8 cellular contexts compared by ENCODE assay signal in the genomic region with DNA sequence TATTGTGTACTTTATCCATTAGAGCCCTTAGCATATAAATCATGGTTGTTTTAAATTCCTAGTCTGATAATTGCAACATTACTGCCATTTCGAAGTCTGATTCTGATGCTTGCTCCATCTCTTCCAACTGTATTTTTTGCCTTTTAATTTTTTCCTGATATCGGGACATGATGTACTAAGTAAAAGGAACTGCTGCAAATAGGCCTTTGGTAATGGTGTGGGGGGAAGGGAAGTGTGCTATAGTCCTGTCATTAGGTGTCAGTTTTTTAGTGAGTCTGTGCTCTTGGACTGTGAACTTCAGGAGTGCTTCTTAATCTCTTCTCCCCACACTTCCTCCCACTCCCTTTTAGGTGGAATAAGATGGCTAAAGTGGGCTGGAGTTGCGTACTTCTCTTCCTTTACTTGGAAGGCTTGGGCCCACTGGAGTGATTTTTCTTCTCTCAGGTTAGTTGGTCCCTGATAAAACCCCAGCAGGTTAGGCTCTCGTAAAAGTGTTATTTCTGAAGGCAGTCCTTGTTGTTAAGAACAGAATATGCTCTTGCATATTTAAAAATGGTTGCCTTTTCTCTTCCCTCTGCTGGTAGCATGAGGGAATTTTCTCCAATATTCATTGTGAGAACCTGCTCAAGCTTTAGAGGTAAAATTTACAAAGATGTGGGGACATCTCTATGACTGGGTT. TPM values are rescaled to one million over a fixed set of nuclear protein-coding genes. Genes with fewer than 3 reads are reported as not detected.
DNase-seq lines count a peak whose midpoint lies in the region; ATAC-seq and TF ChIP-seq lines count a peak whose summit lies in the region.

No MANE protein-coding gene starts in this region.

- H3K4me1 ChIP-seq in gastroesophageal sphincter: no peaks in the 10 kb centered on the region
- H3K4me1 ChIP-seq in testis: no peaks in the 10 kb centered on the region

- H3K27me3 ChIP-seq in gastroesophageal sphincter (no peaks in the 10 kb centered on the region), testis (no peaks in the 10 kb centered on the region)

- no peak for DNase-seq in activated T-cell treated with anti-CD3 and anti-CD28 coated beads, Interleukin-2, amount 50 U/mL, for 72 hours
- DNase-seq in activated T-cell treated with anti-CD3 and anti-CD28 coated beads, Interleukin-2, amount 50 U/mL, for 1 hour: no peak
- DNase-seq in OCI-M1 (lab: John Stamatoyannopoulos, UW): peak; percentile 83
- no peak for DNase-seq in testis
- DNase-seq in activated naive CD8-positive, alpha-beta T cell treated with anti-CD3 and anti-CD28 coated beads for 36 hours: no peak
- no peak for DNase-seq in activated T-helper 1 cell treated with anti-CD3 and anti-CD28 coated beads, Interleukin-12 subunit alpha, Interleukin-12 subunit beta, Interleukin-2, Interleukin-4 antibody, amounts not matched to agents 30 ng/mL and 10 ng/mL and 1 ng/mL, durations not matched to agents 14 hours and 24 hours and 36 hours (ENCODE audit: low spot score)
- DNase-seq in epidermal melanocyte (ENCODE audit: insufficient read length, low spot score): no peak

- H3K4me1 Mint-ChIP-seq in activated T-cell treated with anti-CD3 and anti-CD28 coated beads, Interleukin-2, amount 50 U/mL, for 72 hours (ENCODE audit: low read depth): peaks cover 49% of the 10 kb centered on the region
- peaks cover 42% of the 10 kb centered on the region for H3K4me1 Mint-ChIP-seq in activated naive CD8-positive, alpha-beta T cell treated with anti-CD3 and anti-CD28 coated beads for 36 hours
- peaks cover 24% of the 10 kb centered on the region for H3K4me1 Mint-ChIP-seq in activated T-helper 1 cell treated with anti-CD3 and anti-CD28 coated beads, Interleukin-12 subunit alpha, Interleukin-12 subunit beta, Interleukin-2, Interleukin-4 antibody, amounts not matched to agents 30 ng/mL and 10 ng/mL and 1 ng/mL, durations not matched to agents 14 hours and 24 hours and 36 hours (ENCODE audit: low read depth)

- H3K36me3 ChIP-seq in gastroesophageal sphincter (no peaks in the 10 kb centered on the region), testis (ENCODE audit: low read depth, missing control alignments) (no peaks in the 10 kb centered on the region)

- H3K9me3 Mint-ChIP-seq in activated T-cell treated with anti-CD3 and anti-CD28 coated beads, Interleukin-2, amount 50 U/mL, for 72 hours: no peaks in the 10 kb centered on the region
- no peaks in the 10 kb centered on the region for H3K9me3 Mint-ChIP-seq in activated naive CD8-positive, alpha-beta T cell treated with anti-CD3 and anti-CD28 coated beads for 36 hours
- H3K9me3 Mint-ChIP-seq in activated T-helper 1 cell treated with anti-CD3 and anti-CD28 coated beads, Interleukin-12 subunit alpha, Interleukin-12 subunit beta, Interleukin-2, Interleukin-4 antibody, amounts not matched to agents 30 ng/mL and 10 ng/mL and 1 ng/mL, durations not matched to agents 14 hours and 24 hours and 36 hours: no peaks in the 10 kb centered on the region

- TF ChIP-seq POLR2A in gastroesophageal sphincter (IDR thresholded peaks at IDR 0.05) (no peak), testis (IDR thresholded peaks at IDR 0.05) (no peak)

- no peak overlapping the region for H3K27ac ChIP-seq in gastroesophageal sphincter
- no peak overlapping the region for H3K27ac ChIP-seq in testis

- no peak for ATAC-seq in activated T-cell treated with anti-CD3 and anti-CD28 coated beads, Interleukin-2, amount 50 U/mL, for 72 hours (replicated peaks in 1 of 2)
- ATAC-seq in gastroesophageal sphincter: no peak

- intact Hi-C loops in testis (cut with DNase I; ENCODE audit: low total_unique reads): no loop called here
- intact Hi-C loops in activated T-helper 1 cell treated with anti-CD3 and anti-CD28 coated beads, Interleukin-12 subunit alpha, Interleukin-12 subunit beta, Interleukin-2, Interleukin-4 antibody, amounts not matched to agents 30 ng/mL and 10 ng/mL and 1 ng/mL, durations not matched to agents 14 hours and 24 hours and 36 hours (cut with micrococcal nuclease): no loop called here

- peak overlapping the region in 1 of 2 donors; percentile 11 for H3K4me3 Mint-ChIP-seq in activated T-cell treated with anti-CD3 and anti-CD28 coated beads, Interleukin-2, amount 50 U/mL, for 72 hours
- no peak overlapping the region for H3K4me3 Mint-ChIP-seq in activated naive CD8-positive, alpha-beta T cell treated with anti-CD3 and anti-CD28 coated beads for 36 hours
- H3K4me3 Mint-ChIP-seq in activated T-helper 1 cell treated with anti-CD3 and anti-CD28 coated beads, Interleukin-12 subunit alpha, Interleukin-12 subunit beta, Interleukin-2, Interleukin-4 antibody, amounts not matched to agents 30 ng/mL and 10 ng/mL and 1 ng/mL, durations not matched to agents 14 hours and 24 hours and 36 hours: no peak overlapping the region

- H3K36me3 Mint-ChIP-seq in activated T-cell treated with anti-CD3 and anti-CD28 coated beads, Interleukin-2, amount 50 U/mL, for 72 hours (ENCODE audit: insufficient read depth in 2 of 2): peaks cover 8 to 20% of the 10 kb centered on the region in 2 donors
- H3K36me3 Mint-ChIP-seq in activated naive CD8-positive, alpha-beta T cell treated with anti-CD3 and anti-CD28 coated beads for 36 hours: peaks cover 46% of the 10 kb centered on the region
- peaks cover 30% of the 10 kb centered on the region for H3K36me3 Mint-ChIP-seq in activated T-helper 1 cell treated with anti-CD3 and anti-CD28 coated beads, Interleukin-12 subunit alpha, Interleukin-12 subunit beta, Interleukin-2, Interleukin-4 antibody, amounts not matched to agents 30 ng/mL and 10 ng/mL and 1 ng/mL, durations not matched to agents 14 hours and 24 hours and 36 hours (ENCODE audit: low read depth)

- H3K4me3 ChIP-seq in gastroesophageal sphincter: no peak overlapping the region
- H3K4me3 ChIP-seq in testis: no peak overlapping the region

- peak; percentile 8 to 48 (median 41) for TF ChIP-seq CTCF in gastroesophageal sphincter (IDR thresholded peaks at IDR 0.05)
- peak in 2 of 3 experiments; percentile 39 for TF ChIP-seq CTCF in testis (IDR thresholded peaks at IDR 0.05)

- no peaks in the 10 kb centered on the region for H3K27me3 Mint-ChIP-seq in activated T-cell treated with anti-CD3 and anti-CD28 coated beads, Interleukin-2, amount 50 U/mL, for 72 hours (ENCODE audit: low read depth)
- no peaks in the 10 kb centered on the region for H3K27me3 Mint-ChIP-seq in activated naive CD8-positive, alpha-beta T cell treated with anti-CD3 and anti-CD28 coated beads for 36 hours
- no peaks in the 10 kb centered on the region for H3K27me3 Mint-ChIP-seq in activated T-helper 1 cell treated with anti-CD3 and anti-CD28 coated beads, Interleukin-12 subunit alpha, Interleukin-12 subunit beta, Interleukin-2, Interleukin-4 antibody, amounts not matched to agents 30 ng/mL and 10 ng/mL and 1 ng/mL, durations not matched to agents 14 hours and 24 hours and 36 hours (ENCODE audit: insufficient read depth)

- 52 to 74% methylated on average over 2 to 4 of the region's 4 CpGs for WGBS in gastroesophageal sphincter (ENCODE audit: low coverage in 1 of 2), 2 donors
- WGBS in testis, 2 donors: 69 to 76% methylated on average over 4 of the region's 4 CpGs

- H3K9me3 ChIP-seq in gastroesophageal sphincter: no peaks in the 10 kb centered on the region
- no peaks in the 10 kb centered on the region for H3K9me3 ChIP-seq in testis

- peak overlapping the region; percentile 83 for H3K27ac Mint-ChIP-seq in activated T-cell treated with anti-CD3 and anti-CD28 coated beads, Interleukin-2, amount 50 U/mL, for 72 hours
- H3K27ac Mint-ChIP-seq in activated naive CD8-positive, alpha-beta T cell treated with anti-CD3 and anti-CD28 coated beads for 36 hours: no peak overlapping the region
- H3K27ac Mint-ChIP-seq in activated T-helper 1 cell treated with anti-CD3 and anti-CD28 coated beads, Interleukin-12 subunit alpha, Interleukin-12 subunit beta, Interleukin-2, Interleukin-4 antibody, amounts not matched to agents 30 ng/mL and 10 ng/mL and 1 ng/mL, durations not matched to agents 14 hours and 24 hours and 36 hours: no peak overlapping the region

- no peak for TF ChIP-seq EP300 in gastroesophageal sphincter (IDR thresholded peaks at IDR 0.05)

RNA-seq across cellular contexts. Expression of a gene that starts 18.1 kb away (rescaled TPM):
- total RNA-seq in activated T-cell treated with anti-CD3 and anti-CD28 coated beads, Interleukin-2, amount 50 U/mL, for 72 hours: 10 to 100 TPM; 22.1 to 28.7 TPM
- total RNA-seq in gastroesophageal sphincter: 10 to 100 TPM; 20.8 to 34.4 (median 23.1) TPM
- 10 to 100 TPM; 29.9 to 47.4 TPM for total RNA-seq in testis
- polyA plus RNA-seq in testis (ENCODE audit: insufficient read depth, low read depth, low replicate concordance): 43.5 TPM
- 10 to 100 TPM; 11.9 to 14.2 TPM for total RNA-seq in activated naive CD8-positive, alpha-beta T cell treated with anti-CD3 and anti-CD28 coated beads for 36 hours
- 29.5 and 31.9 TPM in 2 replicates for total RNA-seq in activated T-helper 1 cell treated with anti-CD3 and anti-CD28 coated beads, Interleukin-12 subunit alpha, Interleukin-12 subunit beta, Interleukin-2, Interleukin-4 antibody, amounts not matched to agents 30 ng/mL and 10 ng/mL and 1 ng/mL, durations not matched to agents 14 hours and 24 hours and 36 hours
